ENCODE assay signal across 19 cellular contexts in genomic region chr22:30878516-30879365, GRCh38.
DNase-seq lines count a peak whose midpoint lies in the region; ATAC-seq and TF ChIP-seq lines count a peak whose summit lies in the region.
"Had no signal": no experiment of that assay in that cellular context is flagged by ENCODE, and none has a peak within 500 bp of the region (broad histone marks: within the 10 kb centered on the region; RNA-seq: fewer than 3 reads in every experiment).

No MANE protein-coding gene starts in this region.

- no peak overlapping the region for H2BK120ac ChIP-seq in IMR-90 (ENCODE audit: low read depth, low read length)

- H3K27ac ChIP-seq in IMR-90 (ENCODE audit: insufficient read depth, low read length) (no peak overlapping the region), WERI-Rb-1 (peak overlapping the region; percentile 48), heart right ventricle (peak overlapping the region in 7 of 10 donors; percentile 58 to 74 (median 65)), osteoblast (ENCODE audit: low read depth, low read length) (no peak overlapping the region), brain microvascular endothelial cell (no peak overlapping the region), ascending aorta (no peak overlapping the region)
- H3K27ac ChIP-seq: C4-2B, pancreas, Peyer's patch had no signal

- H2BK20ac ChIP-seq in IMR-90 (ENCODE audit: low read depth, low read length) = no peak overlapping the region

- H3K79me2 ChIP-seq in osteoblast (ENCODE audit: insufficient read depth, low read length) = no peaks in the 10 kb centered on the region

- H2AK9ac ChIP-seq in IMR-90 (replicated peaks; ENCODE audit: low read depth, low read length, poor library complexity) = no peak overlapping the region

- H3K9me3 ChIP-seq in IMR-90 (ENCODE audit: control insufficient read depth, insufficient read depth, low read length) (no peaks in the 10 kb centered on the region), WERI-Rb-1 (ENCODE audit: severe bottlenecking) (no peaks in the 10 kb centered on the region), heart right ventricle (no peaks in the 10 kb centered on the region), osteoblast (ENCODE audit: low read depth, low read length) (no peaks in the 10 kb centered on the region), ascending aorta (no peaks in the 10 kb centered on the region)
- H3K9me3 ChIP-seq: HAP-1, pancreas, Peyer's patch had no signal

- no peak for TF ChIP-seq RAD21 in IMR-90 (IDR thresholded peaks at IDR 0.05; ENCODE audit: low read length)

- 67% methylated on average over 3 of the region's 16 CpGs; no CpG with 5 or more reads in 1 of the 2 experiments for WGBS in IMR-90 (ENCODE audit: extremely low coverage in 2 of 2, insufficient read length in 1 of 2), 2 experiments
- WGBS in heart right ventricle, 2 donors = 54 to 61% methylated on average over 16 of the region's 16 CpGs
- WGBS in lower leg skin, 2 donors = 75 to 82% methylated on average over 16 of the region's 16 CpGs

- H3K36me3 ChIP-seq in IMR-90 (ENCODE audit: control insufficient read depth, insufficient read depth, low read length) (no peaks in the 10 kb centered on the region), WERI-Rb-1 (no peaks in the 10 kb centered on the region), heart right ventricle (no peaks in the 10 kb centered on the region), osteoblast (ENCODE audit: insufficient read depth, low read length) (no peaks in the 10 kb centered on the region), brain microvascular endothelial cell (replicated peaks) (no peaks in the 10 kb centered on the region), ascending aorta (no peaks in the 10 kb centered on the region)
- H3K36me3 ChIP-seq: HAP-1, pancreas, Peyer's patch had no signal

- DNase-seq in IMR-90 = no peak
- DNase-seq in WERI-Rb-1 = peak; percentile 22
- DNase-seq in heart right ventricle = peak in 1 of 2 donors; percentile 17
- DNase-seq in osteoblast (ENCODE audit: insufficient read length, low spot score, missing footprints) = peak; percentile 76
- no peak for DNase-seq in lower leg skin (ENCODE audit: low spot score in 2 of 2)
- DNase-seq in hepatic stellate cell (ENCODE audit: low spot score) = no peak
- DNase-seq in brain microvascular endothelial cell = no peak
- no peak for DNase-seq in ascending aorta (ENCODE audit: low spot score in 2 of 2)
- DNase-seq: activated B cell treated with CpG ODN at 0.5 μM for 24 hours; activated effector memory CD4-positive, alpha-beta T cell treated with anti-CD3 and anti-CD28 coated beads, Interleukin-2, amount 50 U/mL, for 16 hours; DND-41; immature natural killer cell; Kasumi-1; NCI-H187; NCI-H524 treated with DMSO at 0.1 percent for 48 hours had no signal

- H3K9me1 ChIP-seq in IMR-90 (ENCODE audit: insufficient read depth, low read length) = no peaks in the 10 kb centered on the region

- dilution Hi-C loops in IMR-90 (cut with HindIII; ENCODE audit: low sequenced_read_pairs, unreplicated experiment) = no loop called here

- H4K20me1 ChIP-seq in IMR-90 (ENCODE audit: insufficient read depth, low read length) (no peaks in the 10 kb centered on the region), osteoblast (ENCODE audit: insufficient read depth, low read length) (peaks cover 3% of the 10 kb centered on the region)

- no peak overlapping the region for H2AK5ac ChIP-seq in IMR-90 (ENCODE audit: low read depth, low read length)

- H3K4ac ChIP-seq in IMR-90 (ENCODE audit: low read depth, low read length) = no peak overlapping the region

- no peak overlapping the region for H3K18ac ChIP-seq in IMR-90 (ENCODE audit: low read depth, low read length)

- H4K91ac ChIP-seq in IMR-90 (ENCODE audit: insufficient read depth, low read depth, low read length) = no peak overlapping the region

- TF ChIP-seq CTCF in IMR-90 (conservative IDR thresholded peaks at IDR 0.05; ENCODE audit: low read depth, low read length) (no peak), WERI-Rb-1 (IDR thresholded peaks at IDR 0.05; ENCODE audit: low read depth, low read length) (no peak), heart right ventricle (IDR thresholded peaks at IDR 0.05) (no peak), osteoblast (IDR thresholded peaks at IDR 0.05; ENCODE audit: extremely low read depth, low read depth, low read length) (no peak), lower leg skin (IDR thresholded peaks at IDR 0.05) (no peak), brain microvascular endothelial cell (IDR thresholded peaks at IDR 0.05; ENCODE audit: low read depth, low read length, missing control alignments) (no peak), ascending aorta (IDR thresholded peaks at IDR 0.05) (no peak)

- H2AFZ ChIP-seq in IMR-90 (replicated peaks; ENCODE audit: low read length, poor library complexity) = no peak overlapping the region
- H2AFZ ChIP-seq in osteoblast (ENCODE audit: low read length) = no peak overlapping the region

- no peaks in the 10 kb centered on the region; the same call in 1 of the 2 replicates for H3K4me1 ChIP-seq in IMR-90 (ENCODE audit: control insufficient read depth, insufficient read depth, low read length)
- H3K4me1 ChIP-seq in heart right ventricle = peaks cover 4 to 74% (median 47%) of the 10 kb centered on the region in 9 donors
- H3K4me1 ChIP-seq in osteoblast (ENCODE audit: insufficient read depth, low read length) = no peaks in the 10 kb centered on the region
- peaks cover 0 to 6% of the 10 kb centered on the region in 2 donors for H3K4me1 ChIP-seq in ascending aorta
- H3K4me1 ChIP-seq: HAP-1, pancreas had no signal

- no peaks in the 10 kb centered on the region for H3K79me1 ChIP-seq in IMR-90 (ENCODE audit: low read depth in 1 of 2, low read length in 2 of 2)

- no peak overlapping the region for H2BK5ac ChIP-seq in IMR-90 (ENCODE audit: low read depth, low read length, poor library complexity, severe bottlenecking)

- TF ChIP-seq POLR2A in IMR-90 (IDR thresholded peaks at IDR 0.05; ENCODE audit: low read depth, low read length) (no peak), lower leg skin (IDR thresholded peaks at IDR 0.05) (no peak)

- no peak overlapping the region for H4K5ac ChIP-seq in IMR-90 (ENCODE audit: low read depth, low read length)

- POLR2A ChIA-PET in IMR-90 (lab: Charles Lee; ENCODE audit: unreplicated experiment) = no interaction called here

- BruUV-seq in IMR-90 (replicated peaks; lab: Mats Ljungman, UMichigan) = no TSS peak

- in situ Hi-C loops in IMR-90 (cut with MboI; ENCODE audit: low sequenced_read_pairs) (no loop called here), brain microvascular endothelial cell (cut with HindIII; ENCODE audit: low pct_ligation_motif_present, low sequenced_read_pairs) (no loop called here)

- H3K14ac ChIP-seq in IMR-90 (replicated peaks; ENCODE audit: low read depth, low read length) = no peak overlapping the region

- H4K8ac ChIP-seq in IMR-90 (ENCODE audit: low read depth in 2 of 2, low read length in 2 of 2) = no peak overlapping the region

- no peak overlapping the region for H3K56ac ChIP-seq in IMR-90 (ENCODE audit: extremely low read depth, insufficient read depth, low read length)

- H3K4me2 ChIP-seq in IMR-90 (ENCODE audit: low read depth, low read length) (no peak overlapping the region), osteoblast (ENCODE audit: insufficient read depth, low read length) (no peak overlapping the region)

- intact Hi-C loops in IMR-90 (cut with micrococcal nuclease) = no loop called here
- intact Hi-C loops in heart right ventricle (cut with DNase I) = loop anchor here in 1 of 10 donors (10.0 kb wide), 1 partner anchor 64 kb away; no protein-coding TSS in a partner anchor
- intact Hi-C loops in lower leg skin (cut with DNase I; ENCODE audit: low total_unique reads) = no loop called here
- intact Hi-C loops in ascending aorta (cut with DNase I) = no loop called here

- H3K23ac ChIP-seq in IMR-90 (ENCODE audit: low read depth, low read length) = no peak overlapping the region

- H3K27me3 ChIP-seq in IMR-90 (ENCODE audit: control insufficient read depth, insufficient read depth, low read length) (no peaks in the 10 kb centered on the region; the same call in 1 of the 2 replicates), WERI-Rb-1 (ENCODE audit: insufficient read depth, low read depth, severe bottlenecking) (no peaks in the 10 kb centered on the region), heart right ventricle (no peaks in the 10 kb centered on the region), osteoblast (ENCODE audit: insufficient read depth, low read length) (no peaks in the 10 kb centered on the region), brain microvascular endothelial cell (replicated peaks) (no peaks in the 10 kb centered on the region), ascending aorta (no peaks in the 10 kb centered on the region)
- H3K27me3 ChIP-seq: pancreas, Peyer's patch had no signal

- ATAC-seq in IMR-90 (ENCODE audit: low read depth) (peak; percentile 66; the same call in 1 of the 2 replicates), heart right ventricle (peak in 2 of 8 donors; percentile 18 to 29)
- ATAC-seq: pancreas had no signal

- H3K4me3 ChIP-seq in IMR-90 (ENCODE audit: insufficient read depth, low read depth, low read length) (no peak overlapping the region), WERI-Rb-1 (ENCODE audit: low read depth, low read length) (no peak overlapping the region), heart right ventricle (no peak overlapping the region), osteoblast (ENCODE audit: insufficient read depth, low read length) (no peak overlapping the region), lower leg skin (ENCODE audit: low read depth, poor library complexity, severe bottlenecking) (no peak overlapping the region), brain microvascular endothelial cell (ENCODE audit: low read depth, low read length) (no peak overlapping the region), ascending aorta (no peak overlapping the region)
- H3K4me3 ChIP-seq: HAP-1, pancreas, Peyer's patch had no signal

- no peak overlapping the region for H3K9ac ChIP-seq in IMR-90 (ENCODE audit: low read depth, low read length)

- no peak overlapping the region for H2BK15ac ChIP-seq in IMR-90 (ENCODE audit: low read depth, low read length)

- CTCF ChIA-PET in IMR-90 (lab: Yijun Ruan, JAX) = interaction anchor here (1.2 kb wide), 1 partner anchor 11 kb away, joined by 3 read pairs; no protein-coding TSS in a partner anchor

TF ChIP-seq in IMR-90, 13 proteins besides CTCF, POLR2A, EP300 and RAD21:
- no peak for TF ChIP-seq CHD1 (IDR thresholded peaks at IDR 0.05; ENCODE audit: low read depth, low read length)
- TF ChIP-seq USF2 (IDR thresholded peaks at IDR 0.05; ENCODE audit: low read depth, low read length) = peak; percentile 53; the same call in 1 of the 2 replicates
- no peak for TF ChIP-seq MAZ (IDR thresholded peaks at IDR 0.05; ENCODE audit: borderline replicate concordance, low read depth, low read length)
- TF ChIP-seq MXI1 (IDR thresholded peaks at IDR 0.05; ENCODE audit: borderline replicate concordance, low read depth, low read length) = no peak
TF ChIP-seq in IMR-90: peak in this region for 1.

Comparison
In these comparisons a context has a peak if more than half of its experiments do, and no peak if none do; other contexts are left out.
1. DNase-seq: peak in WERI-Rb-1 (single experiment) and osteoblast (single experiment); none in IMR-90 (single experiment), lower leg skin (0 of 2), hepatic stellate cell (single experiment), brain microvascular endothelial cell (single experiment) and ascending aorta (0 of 2).
2. H3K27ac ChIP-seq: peak in WERI-Rb-1 (single experiment) and heart right ventricle (7 of 10); none in IMR-90 (single experiment), osteoblast (single experiment), brain microvascular endothelial cell (single experiment) and ascending aorta (0 of 2).